8 cellular contexts compared by ENCODE assay signal in the genomic region with DNA sequence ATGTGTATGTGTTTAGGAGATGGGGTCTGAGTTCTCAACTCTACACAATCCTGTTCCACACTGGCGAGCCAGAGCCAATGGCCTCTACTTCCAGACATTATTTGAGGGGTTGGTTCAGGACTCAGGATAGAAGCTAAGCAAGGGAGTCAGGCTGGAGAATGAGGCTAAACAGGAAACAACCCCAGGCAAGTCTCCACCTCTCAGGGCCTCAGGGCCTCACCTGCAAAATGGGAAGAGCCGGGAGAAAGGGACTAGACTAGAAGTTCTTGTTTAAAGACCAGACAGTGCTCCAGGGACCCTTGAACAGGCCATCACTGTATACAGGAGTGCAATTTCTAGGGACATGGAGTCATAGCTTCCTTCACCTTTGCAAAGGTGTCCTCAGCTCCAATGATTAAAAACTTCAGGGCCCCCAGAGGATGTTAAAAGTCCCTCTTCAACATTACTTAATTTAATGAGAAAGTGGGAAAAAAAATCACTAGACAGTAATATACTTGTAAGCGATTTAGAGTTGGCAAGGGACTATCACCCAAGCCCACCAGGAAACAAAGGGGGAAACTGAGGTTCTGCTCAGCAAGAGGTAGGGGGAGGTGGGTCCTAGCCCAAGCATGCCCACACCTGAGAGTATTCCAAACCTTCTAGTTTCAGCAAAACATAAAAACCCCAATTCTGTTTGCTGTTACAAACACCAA. TPM values are rescaled to one million over a fixed set of nuclear protein-coding genes. Genes with fewer than 3 reads are reported as not detected.
DNase-seq lines count a peak whose midpoint lies in the region; ATAC-seq, FAIRE-seq and TF ChIP-seq lines count a peak whose summit lies in the region.

No MANE protein-coding gene starts in this region.

- H3K27me3 ChIP-seq in left ventricle myocardium inferior (ENCODE audit: low read depth) (no peaks in the 10 kb centered on the region), endothelial cell of umbilical vein (ENCODE audit: control insufficient read depth in 2 of 2, insufficient read depth in 2 of 2, low read length in 2 of 2) (no peaks in the 10 kb centered on the region), aorta (ENCODE audit: control insufficient read depth in 1 of 2, insufficient read depth in 2 of 2, low read length in 1 of 2) (no peaks in the 10 kb centered on the region)

- H3K36me3 Mint-ChIP-seq in neural crest cell (ENCODE audit: low read depth), result peaks cover 4% of the 10 kb centered on the region

- POLR2A ChIA-PET in endothelial cell of umbilical vein (lab: Charles Lee), result interaction anchor here (4.7 kb wide), 1 partner anchor 43 kb away, joined by 60 read pairs; the partner anchor contains the start of gene ZMYND8

- intact Hi-C loops in left ventricle myocardium inferior (cut with micrococcal nuclease), result loop anchor here (5.0 kb wide), 1 partner anchor 43 kb away; the partner anchor contains the start of gene ZMYND8
- intact Hi-C loops in cardiac septum (cut with DNase I), result loop anchor here (5.0 kb wide), 1 partner anchor 37 kb away; no protein-coding TSS in a partner anchor
- intact Hi-C loops in endothelial cell of umbilical vein (cut with micrococcal nuclease), result loop anchor here (5.0 to 10.0 kb wide), 3 partner anchors 188 to 1610 kb away; partner anchors contain the start of genes ARFGEF2 and NCOA3
- intact Hi-C loops in aorta (cut with DNase I), result loop anchor here in 1 of 2 donors (5.0 kb wide), 2 partner anchors 42 to 43 kb away; partner anchors contain the start of gene ZMYND8
- intact Hi-C loops in mucosa of descending colon (cut with DNase I, micrococcal nuclease), result loop anchor here in 1 of 2 donors (5.0 kb wide), 1 partner anchor 43 kb away; the partner anchor contains the start of gene ZMYND8

- H3K9ac ChIP-seq in endothelial cell of umbilical vein (replicated peaks; ENCODE audit: extremely low read depth, insufficient read depth, low read length), result peak overlapping the region; percentile 39

- no peak for TF ChIP-seq CTCF in left ventricle myocardium inferior (IDR thresholded peaks at IDR 0.05; ENCODE audit: borderline replicate concordance)
- no peak for TF ChIP-seq CTCF in endothelial cell of umbilical vein (IDR thresholded peaks at IDR 0.05; ENCODE audit: extremely low read depth in 1 of 2, insufficient read depth in 1 of 2, low read depth in 1 of 2, low read length in 2 of 2)
- no peak for TF ChIP-seq CTCF in neural crest cell (conservative IDR thresholded peaks at IDR 0.05)
- no peak for TF ChIP-seq CTCF in mucosa of descending colon (IDR thresholded peaks at IDR 0.05)

- no peaks in the 10 kb centered on the region for H3K9me3 Mint-ChIP-seq in neural crest cell

- H3K27ac ChIP-seq in left ventricle myocardium inferior (replicated peaks) (peak overlapping the region; percentile 98), endothelial cell of umbilical vein (ENCODE audit: insufficient read depth, low read depth, low read length) (peak overlapping the region; percentile 86), aorta (ENCODE audit: low read depth in 1 of 2, low read length in 2 of 2) (peak overlapping the region; percentile 20 to 69)

- no peak overlapping the region for H3K4me3 ChIP-seq in left ventricle myocardium inferior
- H3K4me3 ChIP-seq in endothelial cell of umbilical vein (replicated peaks in 1 of 3; ENCODE audit: insufficient read depth in 1 of 3, low read depth in 1 of 3, low read length in 3 of 3), result no peak overlapping the region
- H3K4me3 ChIP-seq in aorta (ENCODE audit: low read length in 2 of 2), result no peak overlapping the region
- no peak overlapping the region for H3K4me3 ChIP-seq in mucosa of descending colon

- dilution Hi-C loops in endothelial cell of umbilical vein (cut with MboI; ENCODE audit: extremely low pct_ligation_motif_present, low sequenced_read_pairs), result no loop called here

- peaks cover 62% of the 10 kb centered on the region for H3K79me2 ChIP-seq in endothelial cell of umbilical vein (ENCODE audit: control insufficient read depth, insufficient read depth, low read length)

- CTCF ChIA-PET in endothelial cell of umbilical vein (lab: Charles Lee), result interaction anchor here (2.0 to 3.6 kb wide), 2 partner anchors 11 to 46 kb away, joined by 10 to 14 read pairs; no protein-coding TSS in a partner anchor

- no peak for TF ChIP-seq POLR2A in endothelial cell of umbilical vein (IDR thresholded peaks at IDR 0.05; ENCODE audit: low read depth, low read length)

- 97 to 99% methylated on average over 3 of the region's 3 CpGs for WGBS in aorta, 2 donors

- H3K9me3 ChIP-seq in left ventricle myocardium inferior (replicated peaks), result no peaks in the 10 kb centered on the region
- H3K9me3 ChIP-seq in endothelial cell of umbilical vein (replicated peaks; ENCODE audit: control insufficient read depth, insufficient read depth, low read length), result no peaks in the 10 kb centered on the region
- no peaks in the 10 kb centered on the region for H3K9me3 ChIP-seq in aorta (ENCODE audit: control insufficient read depth, low read length)
- H3K9me3 ChIP-seq in mucosa of descending colon, result no peaks in the 10 kb centered on the region

- no peaks in the 10 kb centered on the region for H4K20me1 ChIP-seq in endothelial cell of umbilical vein (replicated peaks; ENCODE audit: control insufficient read depth, extremely low read depth, insufficient read depth, low read length)

- BruUV-seq in endothelial cell of umbilical vein (replicated peaks; lab: Mats Ljungman, UMichigan), result no TSS peak

- no peak overlapping the region for H3K4me2 ChIP-seq in endothelial cell of umbilical vein (ENCODE audit: insufficient read depth, low read length)

- H3K36me3 ChIP-seq in left ventricle myocardium inferior, result peaks cover 11% of the 10 kb centered on the region
- peaks cover 2 to 10% of the 10 kb centered on the region in 2 experiments for H3K36me3 ChIP-seq in endothelial cell of umbilical vein (ENCODE audit: control insufficient read depth in 2 of 2, extremely low read depth in 1 of 2, insufficient read depth in 2 of 2, low read length in 2 of 2)
- no peaks in the 10 kb centered on the region for H3K36me3 ChIP-seq in aorta (ENCODE audit: control insufficient read depth in 1 of 2, insufficient read depth in 2 of 2, low read length in 1 of 2)
- no peaks in the 10 kb centered on the region for H3K36me3 ChIP-seq in mucosa of descending colon (ENCODE audit: low read depth)

- H3K4me1 Mint-ChIP-seq in neural crest cell, result peaks cover 72% of the 10 kb centered on the region

- no peak overlapping the region for H2AFZ ChIP-seq in endothelial cell of umbilical vein (ENCODE audit: low read depth, low read length)

- H3K4me1 ChIP-seq in left ventricle myocardium inferior (peaks cover 93% of the 10 kb centered on the region), endothelial cell of umbilical vein (ENCODE audit: control insufficient read depth, extremely low read depth, insufficient read depth, low read length) (peaks cover 58% of the 10 kb centered on the region), aorta (ENCODE audit: control insufficient read depth in 1 of 2, insufficient read depth in 2 of 2, low read length in 2 of 2) (peaks cover 0 to 2% of the 10 kb centered on the region in 2 donors), mucosa of descending colon (ENCODE audit: low read depth) (peaks cover 41% of the 10 kb centered on the region)

- DNase-seq in left ventricle myocardium inferior, result no peak
- DNase-seq in cardiac septum (ENCODE audit: low spot score), result no peak
- no peak for DNase-seq in endothelial cell of umbilical vein (ENCODE audit: low read depth, low spot score)
- DNase-seq in neural crest cell (ENCODE audit: low read depth, low spot score), result no peak
- peak in 1 of 2 donors; percentile 21 for DNase-seq in aorta
- no peak for DNase-seq in iPS-NIHi11 (ENCODE audit: low spot score)
- no peak for DNase-seq in mucosa of descending colon
- DNase-seq in NCI-H1105 treated with DMSO at 0.1 percent for 48 hours (lab: John Stamatoyannopoulos, UW), result no peak

- no peak for FAIRE-seq in endothelial cell of umbilical vein (lab: Jason Lieb, UNC)

- H3K4me3 Mint-ChIP-seq in neural crest cell, result peak overlapping the region; percentile 45

- H3K27me3 Mint-ChIP-seq in neural crest cell (ENCODE audit: low read depth), result no peaks in the 10 kb centered on the region

- ATAC-seq in aorta (ENCODE audit: low FRiP score) (no peak), mucosa of descending colon (no peak)

- peak overlapping the region; percentile 43 for H3K27ac Mint-ChIP-seq in neural crest cell (ENCODE audit: unreplicated experiment)

- no peaks in the 10 kb centered on the region for H3K9me1 ChIP-seq in endothelial cell of umbilical vein (replicated peaks; ENCODE audit: control insufficient read depth, extremely low read depth, insufficient read depth, low read length)

TF ChIP-seq in endothelial cell of umbilical vein, 7 proteins besides CTCF, POLR2A, EP300 and RAD21:
- TF ChIP-seq JUN (IDR thresholded peaks at IDR 0.05; ENCODE audit: borderline replicate concordance, insufficient read depth, insufficient read length, low read depth) (no peak), POLR2AphosphoS5 (IDR thresholded peaks at IDR 0.05; ENCODE audit: insufficient read depth, low read depth, low read length) (no peak), FOS (IDR thresholded peaks at IDR 0.05; ENCODE audit: borderline replicate concordance, insufficient read depth, low read length) (no peak), MYC (IDR thresholded peaks at IDR 0.05; ENCODE audit: low read depth, low read length) (no peak), GATA2 (IDR thresholded peaks at IDR 0.05; ENCODE audit: insufficient read depth, insufficient read length, low read depth, low read length) (no peak), EZH2 (IDR thresholded peaks at IDR 0.05; ENCODE audit: borderline replicate concordance, low read depth, low read length, severe bottlenecking) (no peak)
- TF ChIP-seq, protein P1, sequence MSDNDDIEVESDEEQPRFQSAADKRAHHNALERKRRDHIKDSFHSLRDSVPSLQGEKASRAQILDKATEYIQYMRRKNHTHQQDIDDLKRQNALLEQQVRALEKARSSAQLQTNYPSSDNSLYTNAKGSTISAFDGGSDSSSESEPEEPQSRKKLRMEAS (IDR thresholded peaks at IDR 0.05; ENCODE audit: insufficient read depth, insufficient read length), result no peak

RNA-seq across cellular contexts. Expression of gene ZMYND8, which starts 41.7 kb away (rescaled TPM):
- total RNA-seq in left ventricle myocardium inferior (37.9 TPM), cardiac septum (25.7 TPM), endothelial cell of umbilical vein (75.2 and 76.3 TPM in 2 replicates), neural crest cell (86.0 and 92.1 TPM in 2 replicates), aorta (10 to 100 TPM; 19.1 to 27.4 TPM), mucosa of descending colon (10 to 100 TPM; 62.1 to 64.9 (median 62.1) TPM)
- polyA plus RNA-seq in endothelial cell of umbilical vein (26.4 and 30.6 TPM in 2 replicates), aorta (1 to 10 TPM; 4.5 to 9.1 TPM)
- 31.6 and 33.3 TPM in 2 replicates for polyA plus RNA-seq in endothelial cell of umbilical vein (2011; cell fraction: cytosol; rRNA removed)
- 107 and 122 TPM in 2 replicates for polyA plus RNA-seq in endothelial cell of umbilical vein (2011; cell fraction: nucleus; rRNA removed)
- 55.4 and 56.4 TPM in 2 replicates for polyA plus RNA-seq in endothelial cell of umbilical vein (2012)
- polyA minus RNA-seq in endothelial cell of umbilical vein, result 47.8 and 61.9 TPM in 2 replicates
- polyA minus RNA-seq in endothelial cell of umbilical vein (2011; cell fraction: cytosol; rRNA and poly(A)+ RNA removed), result 6.9 TPM
- polyA minus RNA-seq in endothelial cell of umbilical vein (2011; cell fraction: nucleus; rRNA and poly(A)+ RNA removed), result 82.0 and 106 TPM in 2 replicates

Comparison
In these comparisons a context has a peak if more than half of its experiments do, and no peak if none do; other contexts are left out.
1. H3K27ac ChIP-seq: peak in every context shown above with its lines; median percentile 98 in left ventricle myocardium inferior; 86 in endothelial cell of umbilical vein; 44 in aorta.